Comparison of ENCODE assay signal across 19 cellular contexts in genomic region chr1:19342894-19343616, GRCh38. TPM values are rescaled to one million over a fixed set of nuclear protein-coding genes. Genes with fewer than 3 reads are reported as not detected.
DNase-seq lines count a peak whose midpoint lies in the region; ATAC-seq and TF ChIP-seq lines count a peak whose summit lies in the region.
"Had no signal": no experiment of that assay in that cellular context is flagged by ENCODE, and none has a peak within 500 bp of the region (broad histone marks: within the 10 kb centered on the region; RNA-seq: fewer than 3 reads in every experiment).

No MANE protein-coding gene starts in this region.

- H3K4me1 ChIP-seq in RWPE2 (ENCODE audit: insufficient read depth, poor library complexity, severe bottlenecking): no peaks in the 10 kb centered on the region
- H3K4me1 ChIP-seq in esophagus squamous epithelium: peaks cover 6 to 61% (median 17%) of the 10 kb centered on the region in 3 donors
- H3K4me1 ChIP-seq in neuronal stem cell (ENCODE audit: control insufficient read depth in 2 of 2, insufficient read depth in 1 of 2, low read depth in 1 of 2, low read length in 2 of 2): peaks cover 2 to 12% of the 10 kb centered on the region in 2 donors

- H2AFZ ChIP-seq in neuronal stem cell (ENCODE audit: low read length): no peak overlapping the region

- H4K91ac ChIP-seq in neuronal stem cell (ENCODE audit: low read depth, low read length, poor library complexity): no peak overlapping the region

- H3K9me3 ChIP-seq in RWPE2 (ENCODE audit: severe bottlenecking) (no peaks in the 10 kb centered on the region), esophagus squamous epithelium (no peaks in the 10 kb centered on the region), neuronal stem cell (replicated peaks in 1 of 2; ENCODE audit: control insufficient read depth in 2 of 2, insufficient read depth in 1 of 2, low read depth in 1 of 2, low read length in 2 of 2) (no peaks in the 10 kb centered on the region)
- H3K9me3 ChIP-seq: BLaER1 had no signal

- no peak overlapping the region for H3K18ac ChIP-seq in neuronal stem cell (ENCODE audit: low read length)

- H3K9me3 Mint-ChIP-seq in Calu3 (ENCODE audit: low read depth, unreplicated experiment): no peaks in the 10 kb centered on the region
- H3K9me3 Mint-ChIP-seq: CD4-positive, alpha-beta memory T cell had no signal

- no peak overlapping the region for H3K4me3 Mint-ChIP-seq in Calu3 (ENCODE audit: low read depth, unreplicated experiment)

- H2BK12ac ChIP-seq in neuronal stem cell (ENCODE audit: low read length): no peak overlapping the region

- H3K4me2 ChIP-seq in neuronal stem cell (ENCODE audit: insufficient read depth, low read length, poor library complexity, severe bottlenecking): no peak overlapping the region
- H3K4me2 ChIP-seq: BLaER1, KMS-11 had no signal

- peaks cover 2% of the 10 kb centered on the region for H3K79me1 ChIP-seq in neuronal stem cell (ENCODE audit: low read depth, low read length)

- H3K27me3 ChIP-seq in RWPE2 (ENCODE audit: insufficient read depth, poor library complexity, severe bottlenecking): no peaks in the 10 kb centered on the region
- no peaks in the 10 kb centered on the region for H3K27me3 ChIP-seq in esophagus squamous epithelium
- no peaks in the 10 kb centered on the region for H3K27me3 ChIP-seq in neuronal stem cell (ENCODE audit: control insufficient read depth in 3 of 3, insufficient read depth in 3 of 3, low read depth in 1 of 3, low read length in 3 of 3)
- H3K27me3 ChIP-seq: BLaER1 had no signal

- peak overlapping the region; percentile 31 for H2BK5ac ChIP-seq in neuronal stem cell (ENCODE audit: low read length)

- no peak overlapping the region for H3K27ac Mint-ChIP-seq in Calu3 (ENCODE audit: unreplicated experiment)

- ATAC-seq in RWPE2 (ENCODE audit: low read depth) (no peak), HG02852 (IDR thresholded peaks at IDR 0.05; ENCODE audit: unreplicated experiment) (no peak)
- ATAC-seq: HepG2 had no signal

- no peak overlapping the region for H4K8ac ChIP-seq in neuronal stem cell (ENCODE audit: low read depth, low read length)

- H3K27me3 Mint-ChIP-seq in Calu3 (ENCODE audit: unreplicated experiment): no peaks in the 10 kb centered on the region
- H3K27me3 Mint-ChIP-seq: CD4-positive, alpha-beta memory T cell had no signal

- CTCF ChIA-PET in Calu3 (lab: Charles Lee): interaction anchor here (1.2 kb wide), 1 partner anchor 239 kb away, joined by 3 read pairs; no protein-coding TSS in a partner anchor

- H3K27ac ChIP-seq in RWPE2 (ENCODE audit: poor library complexity, severe bottlenecking): no peak overlapping the region
- peak overlapping the region in 3 of 4 donors; percentile 36 to 45 (median 45) for H3K27ac ChIP-seq in esophagus squamous epithelium
- no peak overlapping the region for H3K27ac ChIP-seq in neuronal stem cell (replicated peaks; ENCODE audit: low read length)
- H3K27ac ChIP-seq: BLaER1, KMS-11 had no signal

- no peak overlapping the region for H3K14ac ChIP-seq in neuronal stem cell (ENCODE audit: low read length)

- peaks cover 38% of the 10 kb centered on the region for H3K36me3 Mint-ChIP-seq in Calu3 (ENCODE audit: insufficient read depth, unreplicated experiment)

- peaks cover 29% of the 10 kb centered on the region for H3K36me3 ChIP-seq in RWPE2 (ENCODE audit: low read depth)
- H3K36me3 ChIP-seq in esophagus squamous epithelium: peaks cover 15 to 77% (median 27%) of the 10 kb centered on the region in 3 donors
- H3K36me3 ChIP-seq in neuronal stem cell (replicated peaks in 1 of 2; ENCODE audit: control insufficient read depth in 2 of 2, insufficient read depth in 2 of 2, low read length in 2 of 2): peaks cover 32 to 71% of the 10 kb centered on the region in 2 donors

- peak; percentile 43 for DNase-seq in G401 (ENCODE audit: low spot score)
- peak; percentile 54 for DNase-seq in RWPE2 (ENCODE audit: low spot score)
- DNase-seq in esophagus squamous epithelium (lab: John Stamatoyannopoulos, UW): no peak
- no peak for DNase-seq in neuronal stem cell (ENCODE audit: low spot score)
- no peak for DNase-seq in Calu3
- DNase-seq in NCI-H2107 (lab: John Stamatoyannopoulos, UW): no peak
- no peak for DNase-seq in activated CD4-positive, CD25-positive, alpha-beta regulatory T cell treated with anti-CD3 and anti-CD28 coated beads, Interleukin-2, amount 50 U/mL, for 72 hours
- DNase-seq: CD4-positive, alpha-beta memory T cell; EL; MV-4-11; NCI-H1694 treated with DMSO at 0.1 percent for 48 hours; NCI-H2227 treated with DMSO at 0.1 percent for 48 hours; NCI-H510A treated with DMSO at 0.1 percent for 48 hours; NCI-H774; SIG-M5 had no signal

- TF ChIP-seq CTCF in RWPE2 (IDR thresholded peaks at IDR 0.05; ENCODE audit: poor library complexity, severe bottlenecking): no peak
- TF ChIP-seq CTCF in esophagus squamous epithelium (IDR thresholded peaks at IDR 0.05): no peak
- TF ChIP-seq CTCF in Calu3 (IDR thresholded peaks at IDR 0.05; ENCODE audit: unreplicated experiment): no peak

- H3K9ac ChIP-seq in neuronal stem cell (ENCODE audit: low read depth, low read length, poor library complexity): no peak overlapping the region
- H3K9ac ChIP-seq: BLaER1, KMS-11 had no signal

- H2BK15ac ChIP-seq in neuronal stem cell (ENCODE audit: low read length): no peak overlapping the region

- H2AK5ac ChIP-seq in neuronal stem cell (ENCODE audit: low read depth, low read length): no peak overlapping the region

- no peak overlapping the region for H3K4me3 ChIP-seq in RWPE2 (ENCODE audit: severe bottlenecking)
- no peak overlapping the region for H3K4me3 ChIP-seq in esophagus squamous epithelium
- no peak overlapping the region for H3K4me3 ChIP-seq in neuronal stem cell (ENCODE audit: low read length in 2 of 2)
- H3K4me3 ChIP-seq: BLaER1 had no signal

- no peak overlapping the region for H2BK120ac ChIP-seq in neuronal stem cell (ENCODE audit: low read depth, low read length)

- WGBS in esophagus squamous epithelium, 2 donors: 91 to 92% methylated on average over 11 to 16 of the region's 33 CpGs
- WGBS in neuronal stem cell (ENCODE audit: extremely low coverage in 2 of 2, insufficient read length in 2 of 2, insufficient replicate concordance in 1 of 2), 2 donors: no CpG with 5 or more reads among the region's 33 CpGs

- BruUV-seq in Calu3 (replicated peaks; lab: Mats Ljungman, UMichigan): no TSS peak

- no peaks in the 10 kb centered on the region for H3K4me1 Mint-ChIP-seq in Calu3 (ENCODE audit: low read depth, unreplicated experiment)

- TF ChIP-seq POLR2A in esophagus squamous epithelium (IDR thresholded peaks at IDR 0.05): no peak

- intact Hi-C loops in esophagus squamous epithelium (cut with DNase I): loop anchor here (5.0 kb wide), 1 partner anchor 314 kb away; no protein-coding TSS in a partner anchor
- intact Hi-C loops in Calu3 (cut with micrococcal nuclease; ENCODE audit: unreplicated experiment): no loop called here

- H3K23ac ChIP-seq in neuronal stem cell (ENCODE audit: low read depth, low read length, poor library complexity): no peak overlapping the region

- no peak overlapping the region for H3K4ac ChIP-seq in neuronal stem cell (ENCODE audit: low read length)

- in situ Hi-C loops in G401 (cut with HindIII; ENCODE audit: low sequenced_read_pairs): loop anchor here (25.0 kb wide), 1 partner anchor 294 kb away; the partner anchor contains the start of gene NBL1

RNA-seq across cellular contexts. Expression of gene SLC66A1, which starts 30.9 kb away (rescaled TPM):
- total RNA-seq in G401 (2014; rRNA removed; shearing (Covaris generic)): 49.6 and 55.1 TPM in 2 replicates
- total RNA-seq in esophagus squamous epithelium (10 to 100 TPM in 2 of 4 donors, 1 to 10 TPM in 2; 6.8 to 14.3 (median 10.3) TPM), Calu3 (2022) (10.0 and 13.1 TPM in 2 replicates)
- polyA plus RNA-seq in neuronal stem cell (2013, experiment 1 of 2): 11.4 TPM
- polyA plus RNA-seq in neuronal stem cell (2013, experiment 2 of 2): 11.4 TPM

RNA-seq across cellular contexts. Expression of gene AKR7A2, which starts 31.1 kb away (rescaled TPM):
- total RNA-seq in G401 (2014; rRNA removed; shearing (Covaris generic)): 140 and 142 TPM in 2 replicates
- total RNA-seq in esophagus squamous epithelium: 10 to 100 TPM; 57.7 to 93.4 (median 70.3) TPM
- polyA plus RNA-seq in neuronal stem cell (2013, experiment 1 of 2): 43.2 TPM
- 43.8 TPM for polyA plus RNA-seq in neuronal stem cell (2013, experiment 2 of 2)
- total RNA-seq in Calu3 (2022): 25.7 and 26.3 TPM in 2 replicates

RNA-seq across cellular contexts. Expression of gene AKR7A3, which starts 54.5 kb away (rescaled TPM):
- total RNA-seq in G401 (2014; rRNA removed; shearing (Covaris generic)): not detected in 2 replicates
- 1 to 10 TPM in 3 of 4 donors, under 1 TPM in 1; 0.50 to 2.4 (median 2.0) TPM for total RNA-seq in esophagus squamous epithelium
- polyA plus RNA-seq in neuronal stem cell (2013, experiment 1 of 2): 0.71 TPM
- 0.62 TPM for polyA plus RNA-seq in neuronal stem cell (2013, experiment 2 of 2)
- 1.7 and 2.2 TPM in 2 replicates for total RNA-seq in Calu3 (2022)
- polyA plus RNA-seq: CD4-positive, alpha-beta memory T cell had no signal

Comparison
In these comparisons a context has a peak if more than half of its experiments do, and no peak if none do; other contexts are left out.
1. DNase-seq: peak in G401 (single experiment) and RWPE2 (single experiment); none in esophagus squamous epithelium (single experiment), neuronal stem cell (single experiment), Calu3 (single experiment), NCI-H2107 (single experiment) and activated CD4-positive, CD25-positive, alpha-beta regulatory T cell treated with anti-CD3 and anti-CD28 coated beads, Interleukin-2, amount 50 U/mL, for 72 hours (single experiment).
2. H3K27ac ChIP-seq: peak in esophagus squamous epithelium (3 of 4); none in RWPE2 (single experiment) and neuronal stem cell (single experiment).